2 cellular contexts compared by ENCODE assay signal in the genomic region with DNA sequence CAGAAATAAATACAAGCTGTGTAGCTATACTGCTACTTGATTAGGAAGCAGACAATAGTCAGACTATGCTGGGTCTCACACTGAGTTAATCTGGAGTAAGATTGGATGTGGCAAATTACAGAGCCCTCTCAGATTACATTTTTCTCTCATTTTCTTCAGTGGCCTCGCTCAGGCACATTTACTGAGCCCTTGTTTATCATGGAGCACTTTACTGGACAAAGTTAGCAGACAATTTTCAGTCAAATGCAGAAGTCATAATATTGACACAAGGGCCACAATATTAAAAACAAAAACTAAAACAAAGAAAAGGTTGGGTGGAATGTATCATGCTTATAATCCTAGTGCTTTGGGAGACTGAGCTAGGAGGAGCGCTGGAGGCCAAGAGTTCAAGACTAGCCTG.
TF ChIP-seq lines count a peak whose summit lies in the region.

No MANE protein-coding gene starts in this region.

TF ChIP-seq in HEK293, 187 proteins besides CTCF, POLR2A, EP300 and RAD21:
- TF ChIP-seq ZNF341 (tag by site-specific recombination; IDR thresholded peaks at IDR 0.05; ENCODE audit: low read depth), result no peak
- TF ChIP-seq ZBTB6 (tag by site-specific recombination; IDR thresholded peaks at IDR 0.05), result peak; percentile 77
- TF ChIP-seq IKZF3 (tag by site-specific recombination; IDR thresholded peaks at IDR 0.05), result no peak
- TF ChIP-seq, protein P1, sequence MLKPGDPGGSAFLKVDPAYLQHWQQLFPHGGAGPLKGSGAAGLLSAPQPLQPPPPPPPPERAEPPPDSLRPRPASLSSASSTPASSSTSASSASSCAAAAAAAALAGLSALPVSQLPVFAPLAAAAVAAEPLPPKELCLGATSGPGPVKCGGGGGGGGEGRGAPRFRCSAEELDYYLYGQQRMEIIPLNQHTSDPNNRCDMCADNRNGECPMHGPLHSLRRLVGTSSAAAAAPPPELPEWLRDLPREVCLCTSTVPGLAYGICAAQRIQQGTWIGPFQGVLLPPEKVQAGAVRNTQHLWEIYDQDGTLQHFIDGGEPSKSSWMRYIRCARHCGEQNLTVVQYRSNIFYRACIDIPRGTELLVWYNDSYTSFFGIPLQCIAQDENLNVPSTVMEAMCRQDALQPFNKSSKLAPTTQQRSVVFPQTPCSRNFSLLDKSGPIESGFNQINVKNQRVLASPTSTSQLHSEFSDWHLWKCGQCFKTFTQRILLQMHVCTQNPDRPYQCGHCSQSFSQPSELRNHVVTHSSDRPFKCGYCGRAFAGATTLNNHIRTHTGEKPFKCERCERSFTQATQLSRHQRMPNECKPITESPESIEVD (tag by site-specific recombination; IDR thresholded peaks at IDR 0.05), result peak; percentile 60
- peak; percentile 23; the same call in 1 of the 2 replicates for TF ChIP-seq OSR2 (tag by site-specific recombination; IDR thresholded peaks at IDR 0.05)

TF ChIP-seq in HepG2, 621 proteins besides CTCF, POLR2A, EP300 and RAD21:
- TF ChIP-seq, protein P2, sequence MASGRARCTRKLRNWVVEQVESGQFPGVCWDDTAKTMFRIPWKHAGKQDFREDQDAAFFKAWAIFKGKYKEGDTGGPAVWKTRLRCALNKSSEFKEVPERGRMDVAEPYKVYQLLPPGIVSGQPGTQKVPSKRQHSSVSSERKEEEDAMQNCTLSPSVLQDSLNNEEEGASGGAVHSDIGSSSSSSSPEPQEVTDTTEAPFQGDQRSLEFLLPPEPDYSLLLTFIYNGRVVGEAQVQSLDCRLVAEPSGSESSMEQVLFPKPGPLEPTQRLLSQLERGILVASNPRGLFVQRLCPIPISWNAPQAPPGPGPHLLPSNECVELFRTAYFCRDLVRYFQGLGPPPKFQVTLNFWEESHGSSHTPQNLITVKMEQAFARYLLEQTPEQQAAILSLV (CRISPR knock-in tag; IDR thresholded peaks at IDR 0.05; ENCODE audit: borderline replicate concordance), result no peak
- no peak for TF ChIP-seq ZNF703 (CRISPR knock-in tag; IDR thresholded peaks at IDR 0.05; ENCODE audit: borderline replicate concordance)
- no peak for TF ChIP-seq MTF2 (CRISPR knock-in tag; IDR thresholded peaks at IDR 0.05; ENCODE audit: borderline replicate concordance)
- no peak for TF ChIP-seq NR2F1 (CRISPR knock-in tag; IDR thresholded peaks at IDR 0.05)
- no peak for TF ChIP-seq STAT6 (CRISPR knock-in tag; IDR thresholded peaks at IDR 0.05; ENCODE audit: borderline replicate concordance)
- TF ChIP-seq ZNF232 (CRISPR knock-in tag; IDR thresholded peaks at IDR 0.05; ENCODE audit: borderline replicate concordance), result no peak
- TF ChIP-seq, protein P3, sequence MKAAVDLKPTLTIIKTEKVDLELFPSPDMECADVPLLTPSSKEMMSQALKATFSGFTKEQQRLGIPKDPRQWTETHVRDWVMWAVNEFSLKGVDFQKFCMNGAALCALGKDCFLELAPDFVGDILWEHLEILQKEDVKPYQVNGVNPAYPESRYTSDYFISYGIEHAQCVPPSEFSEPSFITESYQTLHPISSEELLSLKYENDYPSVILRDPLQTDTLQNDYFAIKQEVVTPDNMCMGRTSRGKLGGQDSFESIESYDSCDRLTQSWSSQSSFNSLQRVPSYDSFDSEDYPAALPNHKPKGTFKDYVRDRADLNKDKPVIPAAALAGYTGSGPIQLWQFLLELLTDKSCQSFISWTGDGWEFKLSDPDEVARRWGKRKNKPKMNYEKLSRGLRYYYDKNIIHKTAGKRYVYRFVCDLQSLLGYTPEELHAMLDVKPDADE (CRISPR knock-in tag; IDR thresholded peaks at IDR 0.05), result no peak
- no peak for TF ChIP-seq ZNF136 (CRISPR knock-in tag; IDR thresholded peaks at IDR 0.05; ENCODE audit: low read depth)
- no peak for TF ChIP-seq HNRNPK (IDR thresholded peaks at IDR 0.05; ENCODE audit: low read depth, low read length, poor library complexity, severe bottlenecking)
- no peak for TF ChIP-seq NR3C1 (CRISPR knock-in tag; IDR thresholded peaks at IDR 0.05)
